Comparison of ENCODE assay signal across 8 cellular contexts in genomic region chrX:49309401-49309981, GRCh38. TPM values are rescaled to one million over a fixed set of nuclear protein-coding genes. Genes with fewer than 3 reads are reported as not detected.
DNase-seq lines count a peak whose midpoint lies in the region; ATAC-seq and TF ChIP-seq lines count a peak whose summit lies in the region.

No MANE protein-coding gene starts in this region.

- no peak overlapping the region for H3K18ac ChIP-seq in mesenchymal stem cell (ENCODE audit: low read depth in 1 of 2, low read length in 2 of 2)

- peak overlapping the region; percentile 69 for H3K4me3 ChIP-seq in coronary artery
- H3K4me3 ChIP-seq in mesenchymal stem cell (ENCODE audit: insufficient read depth in 1 of 2, low read depth in 1 of 2, low read length in 2 of 2) = peak overlapping the region in 1 of 2 experiments; percentile 72
- peak overlapping the region; percentile 24 to 48 for H3K4me3 ChIP-seq in aorta (ENCODE audit: low read length in 2 of 2)

- no peak overlapping the region for H3K14ac ChIP-seq in mesenchymal stem cell (ENCODE audit: low read length in 2 of 2)

- peak; percentile 0 for DNase-seq in stimulated activated CD4-positive, alpha-beta T cell treated with anti-CD3 and anti-CD28 coated beads, Interleukin-2, amount 100 ng/mL, for 4 hours (ENCODE audit: low read depth)
- DNase-seq in stimulated activated CD4-positive, alpha-beta T cell treated with anti-CD3 and anti-CD28 coated beads, Interleukin-12 subunit alpha, Interleukin-12 subunit beta, amount 100 ng/mL, for 4 hours = no peak
- DNase-seq in coronary artery (ENCODE audit: low spot score) (no peak), mesenchymal stem cell (peak; percentile 23), aorta (no peak), NCI-H510A treated with DMSO at 0.1 percent for 48 hours (lab: John Stamatoyannopoulos, UW) (no peak), NCI-H345 treated with DMSO at 0.1 percent for 48 hours (lab: John Stamatoyannopoulos, UW; ENCODE audit: unreplicated experiment) (no peak), Ammon's horn (ENCODE audit: low spot score) (no peak)

- H2BK120ac ChIP-seq in mesenchymal stem cell (ENCODE audit: low read depth, low read length) = no peak overlapping the region

- no peak for TF ChIP-seq CTCF in coronary artery (IDR thresholded peaks at IDR 0.05)

- no peaks in the 10 kb centered on the region for H3K9me3 ChIP-seq in mesenchymal stem cell (ENCODE audit: control insufficient read depth, low read length)
- H3K9me3 ChIP-seq in aorta (ENCODE audit: control insufficient read depth, low read length) = no peaks in the 10 kb centered on the region

- no peak overlapping the region for H2AK5ac ChIP-seq in mesenchymal stem cell (ENCODE audit: low read length, severe bottlenecking)

- H3K79me1 ChIP-seq in mesenchymal stem cell (replicated peaks; ENCODE audit: low read length, poor library complexity, severe bottlenecking) = no peaks in the 10 kb centered on the region

- H3K27me3 ChIP-seq in mesenchymal stem cell (ENCODE audit: control insufficient read depth in 1 of 2, insufficient read depth in 1 of 2, low read length in 2 of 2) = peaks cover 0 to 57% of the 10 kb centered on the region in 2 experiments
- H3K27me3 ChIP-seq in aorta (ENCODE audit: control insufficient read depth in 1 of 2, insufficient read depth in 2 of 2, low read length in 1 of 2) = no peaks in the 10 kb centered on the region

- H3K4me1 ChIP-seq in mesenchymal stem cell (ENCODE audit: control insufficient read depth, insufficient read depth, low read depth, low read length) (peaks cover 2% of the 10 kb centered on the region), aorta (ENCODE audit: control insufficient read depth in 1 of 2, insufficient read depth in 2 of 2, low read length in 2 of 2) (no peaks in the 10 kb centered on the region)

- no peak overlapping the region for H4K91ac ChIP-seq in mesenchymal stem cell (ENCODE audit: low read length)

- no peak overlapping the region for H3K4ac ChIP-seq in mesenchymal stem cell (ENCODE audit: low read depth in 1 of 2, low read length in 2 of 2)

- H3K27ac ChIP-seq in coronary artery = peak overlapping the region; percentile 25 to 69
- peak overlapping the region; percentile 54 for H3K27ac ChIP-seq in mesenchymal stem cell (ENCODE audit: low read length, poor library complexity, severe bottlenecking)
- peak overlapping the region in 1 of 2 donors; percentile 6 for H3K27ac ChIP-seq in aorta (ENCODE audit: low read depth in 1 of 2, low read length in 2 of 2)

- no peak overlapping the region for H3K23ac ChIP-seq in mesenchymal stem cell (ENCODE audit: low read length in 2 of 2)

- 40% methylated on average over 5 of the region's 8 CpGs for WGBS in mesenchymal stem cell
- WGBS in aorta, 2 donors = 0 to 28% methylated on average over 8 of the region's 8 CpGs

- H3K9ac ChIP-seq in mesenchymal stem cell (ENCODE audit: low read length) = peak overlapping the region; percentile 84

- ATAC-seq in aorta (ENCODE audit: low FRiP score) = no peak

- H2BK15ac ChIP-seq in mesenchymal stem cell (ENCODE audit: low read depth, poor library complexity, severe bottlenecking) = no peak overlapping the region

- peak overlapping the region; percentile 64 for H4K8ac ChIP-seq in mesenchymal stem cell (ENCODE audit: low read length)

- H2BK5ac ChIP-seq in mesenchymal stem cell (ENCODE audit: low read depth, low read length, poor library complexity, severe bottlenecking) = no peak overlapping the region

- H2AFZ ChIP-seq in mesenchymal stem cell (ENCODE audit: low read depth, low read length) = no peak overlapping the region

- intact Hi-C loops in aorta (cut with DNase I) = no loop called here

- H3K36me3 ChIP-seq in mesenchymal stem cell (ENCODE audit: control insufficient read depth in 1 of 2, insufficient read depth in 2 of 2, low read depth in 1 of 2, low read length in 2 of 2) (no peaks in the 10 kb centered on the region), aorta (ENCODE audit: control insufficient read depth in 1 of 2, insufficient read depth in 2 of 2, low read length in 1 of 2) (no peaks in the 10 kb centered on the region)

- H3K4me2 ChIP-seq in mesenchymal stem cell (ENCODE audit: low read length, poor library complexity, severe bottlenecking) = peak overlapping the region; percentile 16

- no peak overlapping the region for H2BK12ac ChIP-seq in mesenchymal stem cell (ENCODE audit: low read length in 2 of 2)

RNA-seq across cellular contexts. Expression of gene GAGE10, which starts 6.0 kb away (rescaled TPM):
- polyA plus RNA-seq in mesenchymal stem cell (2013, experiment 1 of 2) = not detected
- not detected for polyA plus RNA-seq in mesenchymal stem cell (2013, experiment 2 of 2)
- total RNA-seq in aorta = not detected
- polyA plus RNA-seq in aorta = not detected

RNA-seq across cellular contexts. Expression of gene GAGE12J, which starts 12.3 kb away (rescaled TPM):
- polyA plus RNA-seq in mesenchymal stem cell (2013, experiment 1 of 2) = not detected
- polyA plus RNA-seq in mesenchymal stem cell (2013, experiment 2 of 2) = not detected
- not detected for total RNA-seq in aorta
- polyA plus RNA-seq in aorta = not detected

RNA-seq across cellular contexts. Expression of gene GAGE13, which starts 21.9 kb away (rescaled TPM):
- polyA plus RNA-seq in mesenchymal stem cell (2013, experiment 1 of 2) = not detected
- polyA plus RNA-seq in mesenchymal stem cell (2013, experiment 2 of 2) = not detected
- not detected for total RNA-seq in aorta
- not detected for polyA plus RNA-seq in aorta

RNA-seq across cellular contexts. Expression of gene PPP1R3F, which starts 39.9 kb away (rescaled TPM):
- 2.2 TPM for polyA plus RNA-seq in mesenchymal stem cell (2013, experiment 1 of 2)
- 1.3 TPM for polyA plus RNA-seq in mesenchymal stem cell (2013, experiment 2 of 2)
- 1 to 10 TPM; 7.9 to 9.2 TPM for total RNA-seq in aorta
- polyA plus RNA-seq in aorta = 1 to 10 TPM; 1.9 to 6.3 TPM

RNA-seq across cellular contexts. Expression of gene FOXP3, which starts 45.0 kb away (rescaled TPM):
- polyA plus RNA-seq in mesenchymal stem cell (2013, experiment 1 of 2) = 0.06 TPM
- 0.04 TPM for polyA plus RNA-seq in mesenchymal stem cell (2013, experiment 2 of 2)
- total RNA-seq in aorta = under 1 TPM in 1 of 2 donors, not detected in 1; 0.32 TPM
- polyA plus RNA-seq in aorta = not detected

Comparison
In these comparisons a context has a peak if more than half of its experiments do, and no peak if none do; other contexts are left out.
1. DNase-seq: peak in stimulated activated CD4-positive, alpha-beta T cell treated with anti-CD3 and anti-CD28 coated beads, Interleukin-2, amount 100 ng/mL, for 4 hours (single experiment) and mesenchymal stem cell (single experiment); none in stimulated activated CD4-positive, alpha-beta T cell treated with anti-CD3 and anti-CD28 coated beads, Interleukin-12 subunit alpha, Interleukin-12 subunit beta, amount 100 ng/mL, for 4 hours (single experiment), coronary artery (single experiment), aorta (0 of 2), NCI-H510A treated with DMSO at 0.1 percent for 48 hours (single experiment), NCI-H345 treated with DMSO at 0.1 percent for 48 hours (single experiment) and Ammon's horn (single experiment).